In genomic region chrX:136689441-136689840, GRCh38 we compare ENCODE assay signal across 10 cellular contexts. TPM values are rescaled to one million over a fixed set of nuclear protein-coding genes. Genes with fewer than 3 reads are reported as not detected.
A peak's percentile ranks its signal among the peaks of the same experiment; 100 is the strongest.
DNase-seq lines count a peak whose midpoint lies in the region; ATAC-seq, FAIRE-seq and TF ChIP-seq lines count a peak whose summit lies in the region.
"Had no signal": no experiment of that assay in that cellular context is flagged by ENCODE, and none has a peak within 500 bp of the region (broad histone marks: within the 10 kb centered on the region; RNA-seq: fewer than 3 reads in every experiment).

No MANE protein-coding gene starts in this region.

- H3K27me3 ChIP-seq in AG04450 (ENCODE audit: control insufficient read depth, insufficient read depth, low read length) = no peaks in the 10 kb centered on the region

- H3K4me1 ChIP-seq in kidney (ENCODE audit: control insufficient read depth in 1 of 2, insufficient read depth in 1 of 2, low read depth in 1 of 2, low read length in 2 of 2) = no peaks in the 10 kb centered on the region

- H3K9me3 ChIP-seq in AG04450 (ENCODE audit: control insufficient read depth, insufficient read depth, low read length) (no peaks in the 10 kb centered on the region), kidney (ENCODE audit: control insufficient read depth in 1 of 2, low read length in 2 of 2) (no peaks in the 10 kb centered on the region)

- H3K4me3 ChIP-seq in AG04450 (ENCODE audit: low read depth, low read length) (no peak overlapping the region), kidney (ENCODE audit: low read length in 2 of 2) (no peak overlapping the region)
- H3K4me3 ChIP-seq: BLaER1 treated with 17β-estradiol and CSF1 and Interleukin-3, amounts not matched to agents 10 nM and 100 nM had no signal

- no peaks in the 10 kb centered on the region for H3K36me3 ChIP-seq in kidney (ENCODE audit: control insufficient read depth in 1 of 2, insufficient read depth in 2 of 2, low read length in 2 of 2)

- peak overlapping the region; percentile 92 for H3K27ac Mint-ChIP-seq in activated T-helper 17 cell treated with anti-CD3 and anti-CD28 coated beads, Interleukin-2, amount 50 U/mL, for 72 hours

- H3K4me1 Mint-ChIP-seq in activated T-helper 17 cell treated with anti-CD3 and anti-CD28 coated beads, Interleukin-2, amount 50 U/mL, for 72 hours = peaks cover 32% of the 10 kb centered on the region

- peak overlapping the region; percentile 79 for H3K4me3 Mint-ChIP-seq in activated T-helper 17 cell treated with anti-CD3 and anti-CD28 coated beads, Interleukin-2, amount 50 U/mL, for 72 hours

- no peaks in the 10 kb centered on the region for H3K27me3 Mint-ChIP-seq in activated T-helper 17 cell treated with anti-CD3 and anti-CD28 coated beads, Interleukin-2, amount 50 U/mL, for 72 hours

- intact Hi-C loops in kidney (cut with DNase I) = no loop called here

- CTCF ChIA-PET in AG04450 (lab: Charles Lee) = no interaction called here

- TF ChIP-seq CTCF in AG04450 (IDR thresholded peaks at IDR 0.05; ENCODE audit: low read depth, low read length) (no peak), kidney (IDR thresholded peaks at IDR 0.05; ENCODE audit: borderline replicate concordance, extremely low read depth, insufficient read depth) (no peak)

- FAIRE-seq in kidney (lab: Jason Lieb, UNC) = no peak

- DNase-seq in AG04450 (ENCODE audit: low read depth, low spot score) (no peak), iPS-NIHi11 (ENCODE audit: low spot score) (peak; percentile 20), substantia nigra (lab: John Stamatoyannopoulos, UW) (no peak), NCI-H1105 treated with DMSO at 0.1 percent for 48 hours (lab: John Stamatoyannopoulos, UW) (no peak), kidney (no peak)

- POLR2A ChIA-PET in AG04450 (lab: Yijun Ruan, JAX) = no interaction called here

- H3K27ac ChIP-seq in AG04450 (ENCODE audit: low read depth, low read length) = peak overlapping the region; percentile 31
- no peak overlapping the region for H3K27ac ChIP-seq in substantia nigra (ENCODE audit: low read depth, low read length, poor library complexity, severe bottlenecking)
- H3K27ac ChIP-seq in kidney (ENCODE audit: low read depth in 2 of 2, low read length in 2 of 2) = no peak overlapping the region
- H3K27ac ChIP-seq: BLaER1 treated with 17β-estradiol and CSF1 and Interleukin-3, amounts not matched to agents 10 nM and 100 nM had no signal

- H3K36me3 Mint-ChIP-seq in activated T-helper 17 cell treated with anti-CD3 and anti-CD28 coated beads, Interleukin-2, amount 50 U/mL, for 72 hours (ENCODE audit: low read depth) = peaks cover 19% of the 10 kb centered on the region

- H3K9me3 Mint-ChIP-seq in activated T-helper 17 cell treated with anti-CD3 and anti-CD28 coated beads, Interleukin-2, amount 50 U/mL, for 72 hours = no peaks in the 10 kb centered on the region

- ATAC-seq in GM21390 (IDR thresholded peaks at IDR 0.05; ENCODE audit: unreplicated experiment) (peak; percentile 53), HG03354 (IDR thresholded peaks at IDR 0.05; ENCODE audit: poor library complexity, severe bottlenecking, unreplicated experiment) (no peak)
- ATAC-seq in activated T-helper 17 cell treated with anti-CD3 and anti-CD28 coated beads, Interleukin-2, amount 50 U/mL, for 72 hours (replicated peaks) = peak; percentile 20

- H3K9ac ChIP-seq in kidney (ENCODE audit: low read length in 2 of 2) = no peak overlapping the region
- H3K9ac ChIP-seq: BLaER1 treated with 17β-estradiol and CSF1 and Interleukin-3, amounts not matched to agents 10 nM and 100 nM had no signal

RNA-seq across cellular contexts. Expression of gene CD40LG, which starts 41.5 kb away (rescaled TPM):
- polyA plus RNA-seq in AG04450 (2011; rRNA removed) (not detected in 2 replicates), kidney (ENCODE audit: insufficient read depth, low read depth, low replicate concordance) (0.22 TPM)
- polyA minus RNA-seq in AG04450 (2011; rRNA and poly(A)+ RNA removed) = not detected in 2 replicates
- 100 to 1,000 TPM in 1 of 2 donors, 10 to 100 TPM in 1; 87.0 to 110 TPM for total RNA-seq in activated T-helper 17 cell treated with anti-CD3 and anti-CD28 coated beads, Interleukin-2, amount 50 U/mL, for 72 hours
- total RNA-seq in kidney = 0.85 TPM
- total RNA-seq: lung microvascular endothelial cell had no signal

Comparison
In these comparisons a context has a peak if more than half of its experiments do, and no peak if none do; other contexts are left out.
1. RNA of gene CD40LG, which starts 41.5 kb away (total RNA-seq): 87.0 to 110 TPM in activated T-helper 17 cell treated with anti-CD3 and anti-CD28 coated beads, Interleukin-2, amount 50 U/mL, for 72 hours; 0.85 TPM in kidney (single experiment); every median in the first group is over 10 times any median in the second.